Comparison of ENCODE assay signal across 1 cellular context in the genomic region with DNA sequence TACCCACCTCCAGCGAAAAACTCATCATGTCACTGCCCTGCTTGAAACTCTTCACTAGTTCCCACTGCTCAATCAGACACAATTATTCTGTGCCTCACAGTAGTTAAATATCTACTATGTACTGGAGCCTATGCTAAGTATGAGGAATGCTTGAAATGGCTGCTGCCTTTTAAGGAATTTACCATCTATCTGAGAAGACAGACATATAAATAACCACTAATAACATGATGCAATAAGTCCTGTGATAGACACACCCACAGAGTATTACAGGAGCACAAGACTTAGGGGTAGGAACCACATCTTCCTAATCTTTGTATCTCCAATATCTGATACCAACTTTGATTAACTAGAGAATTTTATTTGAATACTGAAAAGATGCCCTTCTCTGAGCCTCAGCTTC.
TF ChIP-seq lines count a peak whose summit lies in the region.

No MANE protein-coding gene starts in this region.

TF ChIP-seq in neural cell, 6 proteins besides CTCF, POLR2A, EP300 and RAD21 (continued from another document):
- TF ChIP-seq, protein P1, sequence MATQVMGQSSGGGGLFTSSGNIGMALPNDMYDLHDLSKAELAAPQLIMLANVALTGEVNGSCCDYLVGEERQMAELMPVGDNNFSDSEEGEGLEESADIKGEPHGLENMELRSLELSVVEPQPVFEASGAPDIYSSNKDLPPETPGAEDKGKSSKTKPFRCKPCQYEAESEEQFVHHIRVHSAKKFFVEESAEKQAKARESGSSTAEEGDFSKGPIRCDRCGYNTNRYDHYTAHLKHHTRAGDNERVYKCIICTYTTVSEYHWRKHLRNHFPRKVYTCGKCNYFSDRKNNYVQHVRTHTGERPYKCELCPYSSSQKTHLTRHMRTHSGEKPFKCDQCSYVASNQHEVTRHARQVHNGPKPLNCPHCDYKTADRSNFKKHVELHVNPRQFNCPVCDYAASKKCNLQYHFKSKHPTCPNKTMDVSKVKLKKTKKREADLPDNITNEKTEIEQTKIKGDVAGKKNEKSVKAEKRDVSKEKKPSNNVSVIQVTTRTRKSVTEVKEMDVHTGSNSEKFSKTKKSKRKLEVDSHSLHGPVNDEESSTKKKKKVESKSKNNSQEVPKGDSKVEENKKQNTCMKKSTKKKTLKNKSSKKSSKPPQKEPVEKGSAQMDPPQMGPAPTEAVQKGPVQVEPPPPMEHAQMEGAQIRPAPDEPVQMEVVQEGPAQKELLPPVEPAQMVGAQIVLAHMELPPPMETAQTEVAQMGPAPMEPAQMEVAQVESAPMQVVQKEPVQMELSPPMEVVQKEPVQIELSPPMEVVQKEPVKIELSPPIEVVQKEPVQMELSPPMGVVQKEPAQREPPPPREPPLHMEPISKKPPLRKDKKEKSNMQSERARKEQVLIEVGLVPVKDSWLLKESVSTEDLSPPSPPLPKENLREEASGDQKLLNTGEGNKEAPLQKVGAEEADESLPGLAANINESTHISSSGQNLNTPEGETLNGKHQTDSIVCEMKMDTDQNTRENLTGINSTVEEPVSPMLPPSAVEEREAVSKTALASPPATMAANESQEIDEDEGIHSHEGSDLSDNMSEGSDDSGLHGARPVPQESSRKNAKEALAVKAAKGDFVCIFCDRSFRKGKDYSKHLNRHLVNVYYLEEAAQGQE (IDR thresholded peaks at IDR 0.05; ENCODE audit: borderline replicate concordance), result no peak
- TF ChIP-seq SMC3 (conservative IDR thresholded peaks at IDR 0.05; ENCODE audit: poor library complexity) (no peak), TAF1 (IDR thresholded peaks at IDR 0.05; ENCODE audit: low read depth) (no peak)
